Comparison of ENCODE assay signal across 20 cellular contexts in the genomic region with DNA sequence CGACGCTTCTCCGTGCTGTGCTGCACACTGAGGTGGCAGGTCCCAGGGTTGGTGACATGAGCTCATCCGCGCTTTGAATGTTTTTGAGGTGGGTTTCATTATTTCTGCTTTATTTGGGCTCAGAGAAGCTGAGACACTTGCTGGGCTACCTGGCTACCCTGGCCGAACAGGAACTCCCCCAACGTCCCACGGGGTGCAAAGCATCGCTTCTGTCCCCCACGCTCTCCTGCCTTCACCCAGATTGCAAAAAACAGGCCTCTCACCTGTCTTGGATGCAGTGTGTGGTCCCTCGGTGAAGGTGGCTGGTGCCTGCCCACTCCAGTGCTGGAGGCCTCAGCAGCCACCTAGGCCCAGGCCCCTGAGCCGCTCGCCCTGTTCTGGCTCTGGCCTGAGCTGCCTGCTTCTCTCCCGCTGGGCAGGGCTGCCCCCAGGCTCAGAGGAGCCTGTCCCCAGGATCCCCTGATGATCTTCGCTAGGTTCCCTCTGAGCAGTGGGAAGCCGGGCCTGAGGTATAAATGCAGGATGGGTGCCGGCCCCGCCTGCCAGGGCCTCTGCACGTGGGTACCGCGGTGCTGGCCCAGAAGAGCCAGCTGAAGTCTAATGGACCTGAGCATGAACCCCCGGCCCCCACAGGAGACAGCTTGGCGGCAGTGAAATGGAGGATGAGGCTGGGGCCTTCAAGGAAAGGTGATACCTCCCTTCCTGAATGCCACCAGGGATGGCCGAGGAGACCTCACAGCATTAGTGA. TPM values are rescaled to one million over a fixed set of nuclear protein-coding genes. Genes with fewer than 3 reads are reported as not detected.
DNase-seq lines count a peak whose midpoint lies in the region; ATAC-seq and TF ChIP-seq lines count a peak whose summit lies in the region.
"Had no signal": no experiment of that assay in that cellular context is flagged by ENCODE, and none has a peak within 500 bp of the region (broad histone marks: within the 10 kb centered on the region; RNA-seq: fewer than 3 reads in every experiment).

No MANE protein-coding gene starts in this region.

- no peak overlapping the region for H4K8ac ChIP-seq in IMR-90 (ENCODE audit: low read depth in 2 of 2, low read length in 2 of 2)
- H4K8ac ChIP-seq in neuronal stem cell (ENCODE audit: low read depth, low read length) = no peak overlapping the region

- ATAC-seq in IMR-90 (ENCODE audit: low read depth) (no peak), upper lobe of right lung (no peak), GM18861 (IDR thresholded peaks at IDR 0.05; ENCODE audit: unreplicated experiment) (no peak)
- ATAC-seq: GM12878 had no signal

- peaks cover 6% of the 10 kb centered on the region; the same call in 1 of the 2 replicates for H3K9me1 ChIP-seq in IMR-90 (ENCODE audit: insufficient read depth, low read length)

- no peak for TF ChIP-seq RAD21 in IMR-90 (IDR thresholded peaks at IDR 0.05; ENCODE audit: low read length)

- H3K36me3 ChIP-seq in IMR-90 (ENCODE audit: control insufficient read depth, insufficient read depth, low read length) (peaks cover under 1% of the 10 kb centered on the region; the same call in 1 of the 2 replicates), neuronal stem cell (replicated peaks in 1 of 2; ENCODE audit: control insufficient read depth in 2 of 2, insufficient read depth in 2 of 2, low read length in 2 of 2) (no peaks in the 10 kb centered on the region), upper lobe of right lung (no peaks in the 10 kb centered on the region)

- TF ChIP-seq CTCF in IMR-90 (conservative IDR thresholded peaks at IDR 0.05; ENCODE audit: low read depth, low read length) = no peak
- no peak for TF ChIP-seq CTCF in upper lobe of right lung (IDR thresholded peaks at IDR 0.05)

- H3K27ac ChIP-seq in IMR-90 (ENCODE audit: insufficient read depth, low read length) = no peak overlapping the region
- no peak overlapping the region for H3K27ac ChIP-seq in neuronal stem cell (replicated peaks; ENCODE audit: low read length)
- no peak overlapping the region for H3K27ac ChIP-seq in upper lobe of right lung

- H3K9me3 ChIP-seq in IMR-90 (ENCODE audit: control insufficient read depth, insufficient read depth, low read length) = no peaks in the 10 kb centered on the region
- no peaks in the 10 kb centered on the region for H3K9me3 ChIP-seq in neuronal stem cell (replicated peaks in 1 of 2; ENCODE audit: control insufficient read depth in 2 of 2, insufficient read depth in 1 of 2, low read depth in 1 of 2, low read length in 2 of 2)
- no peaks in the 10 kb centered on the region for H3K9me3 ChIP-seq in upper lobe of right lung
- H3K9me3 ChIP-seq: Caco-2 had no signal

- H2AK5ac ChIP-seq in IMR-90 (ENCODE audit: low read depth, low read length) (no peak overlapping the region), neuronal stem cell (ENCODE audit: low read depth, low read length) (peak overlapping the region; percentile 58)

- H3K23ac ChIP-seq in IMR-90 (ENCODE audit: low read depth, low read length) = no peak overlapping the region
- H3K23ac ChIP-seq in neuronal stem cell (ENCODE audit: low read depth, low read length, poor library complexity) = peak overlapping the region; percentile 21

- WGBS in IMR-90 (ENCODE audit: extremely low coverage in 2 of 2, insufficient read length in 1 of 2), 2 experiments = 86% methylated on average over 9 of the region's 24 CpGs; no CpG with 5 or more reads in 1 of the 2 experiments
- WGBS in neuronal stem cell (ENCODE audit: extremely low coverage in 2 of 2, insufficient read length in 2 of 2, insufficient replicate concordance in 1 of 2), 2 donors = no CpG with 5 or more reads among the region's 24 CpGs

- H2BK120ac ChIP-seq in IMR-90 (ENCODE audit: low read depth, low read length) (no peak overlapping the region), neuronal stem cell (ENCODE audit: low read depth, low read length) (no peak overlapping the region)

- H3K4me1 ChIP-seq in IMR-90 (ENCODE audit: control insufficient read depth, insufficient read depth, low read length) (peaks cover 18% of the 10 kb centered on the region), neuronal stem cell (ENCODE audit: control insufficient read depth in 2 of 2, insufficient read depth in 1 of 2, low read depth in 1 of 2, low read length in 2 of 2) (no peaks in the 10 kb centered on the region), upper lobe of right lung (peaks cover 7% of the 10 kb centered on the region)
- H3K4me1 ChIP-seq: Caco-2 had no signal

- H3K4me1 Mint-ChIP-seq in activated CD4-positive, alpha-beta memory T cell treated with anti-CD3 and anti-CD28 coated beads, Interleukin-2, amount 10 ng/mL, durations not matched to agents 7 days and 5 days = no peaks in the 10 kb centered on the region
- H3K4me1 Mint-ChIP-seq: IgD-negative memory B cell had no signal

- dilution Hi-C loops in IMR-90 (cut with HindIII; ENCODE audit: low sequenced_read_pairs, unreplicated experiment) = no loop called here

- BruUV-seq in IMR-90 (replicated peaks; lab: Mats Ljungman, UMichigan) = no TSS peak

- no peak overlapping the region for H3K27ac Mint-ChIP-seq in activated CD4-positive, alpha-beta memory T cell treated with anti-CD3 and anti-CD28 coated beads, Interleukin-2, amount 10 ng/mL, durations not matched to agents 7 days and 5 days
- H3K27ac Mint-ChIP-seq: IgD-negative memory B cell had no signal

- H3K4ac ChIP-seq in IMR-90 (ENCODE audit: low read depth, low read length) (no peak overlapping the region), neuronal stem cell (ENCODE audit: low read length) (no peak overlapping the region)

- POLR2A ChIA-PET in IMR-90 (lab: Charles Lee; ENCODE audit: unreplicated experiment) = no interaction called here
- POLR2A ChIA-PET in activated CD4-positive, alpha-beta memory T cell treated with anti-CD3 and anti-CD28 coated beads, Interleukin-2, amount 10 ng/mL, durations not matched to agents 7 days and 5 days (lab: Charles Lee) = no interaction called here

- CTCF ChIA-PET in IMR-90 (lab: Yijun Ruan, JAX) = no interaction called here
- CTCF ChIA-PET in activated CD4-positive, alpha-beta memory T cell treated with anti-CD3 and anti-CD28 coated beads, Interleukin-2, amount 10 ng/mL, durations not matched to agents 7 days and 5 days (lab: Charles Lee) = no interaction called here

- no peak for TF ChIP-seq POLR2A in IMR-90 (IDR thresholded peaks at IDR 0.05; ENCODE audit: low read depth, low read length)

- no peak overlapping the region for H3K9ac ChIP-seq in IMR-90 (ENCODE audit: low read depth, low read length)
- H3K9ac ChIP-seq in neuronal stem cell (ENCODE audit: low read depth, low read length, poor library complexity) = no peak overlapping the region

- no peaks in the 10 kb centered on the region for H3K79me1 ChIP-seq in IMR-90 (ENCODE audit: low read depth in 1 of 2, low read length in 2 of 2)
- no peaks in the 10 kb centered on the region for H3K79me1 ChIP-seq in neuronal stem cell (ENCODE audit: low read depth, low read length)

- H3K56ac ChIP-seq in IMR-90 (ENCODE audit: extremely low read depth, insufficient read depth, low read length) = no peak overlapping the region

- no peak overlapping the region for H2BK20ac ChIP-seq in IMR-90 (ENCODE audit: low read depth, low read length)

- no peak overlapping the region for H2BK15ac ChIP-seq in IMR-90 (ENCODE audit: low read depth, low read length)
- H2BK15ac ChIP-seq in neuronal stem cell (ENCODE audit: low read length) = no peak overlapping the region

- H3K9me3 Mint-ChIP-seq in activated CD4-positive, alpha-beta memory T cell treated with anti-CD3 and anti-CD28 coated beads, Interleukin-2, amount 10 ng/mL, durations not matched to agents 7 days and 5 days = no peaks in the 10 kb centered on the region
- H3K9me3 Mint-ChIP-seq: IgD-negative memory B cell had no signal

- H4K5ac ChIP-seq in IMR-90 (ENCODE audit: low read depth, low read length) = no peak overlapping the region

- intact Hi-C loops in IMR-90 (cut with micrococcal nuclease) (no loop called here), upper lobe of right lung (cut with DNase I) (no loop called here)

- no peaks in the 10 kb centered on the region for H4K20me1 ChIP-seq in IMR-90 (ENCODE audit: insufficient read depth, low read length)

- DNase-seq in IMR-90 (no peak), ecto neural progenitor cell (ENCODE audit: low spot score) (peak; percentile 25), neuronal stem cell (ENCODE audit: low spot score) (no peak), upper lobe of right lung (peak; percentile 55), cerebellar cortex (ENCODE audit: low spot score) (no peak)
- DNase-seq in activated CD4-positive, alpha-beta memory T cell treated with anti-CD3 and anti-CD28 coated beads, Interleukin-2, amount 10 ng/mL, durations not matched to agents 7 days and 5 days = no peak
- DNase-seq: AML-193, DMS53, HCEC 1CT, NCI-H1417, NCI-H1930, NCI-H2171 treated with DMSO at 0.1 percent for 48 hours, NCI-H82 had no signal

- H2BK12ac ChIP-seq in neuronal stem cell (ENCODE audit: low read length) = no peak overlapping the region

- no peak overlapping the region for H3K4me3 ChIP-seq in IMR-90 (ENCODE audit: insufficient read depth, low read depth, low read length)
- H3K4me3 ChIP-seq in neuronal stem cell (ENCODE audit: low read length in 2 of 2) = no peak overlapping the region
- no peak overlapping the region for H3K4me3 ChIP-seq in upper lobe of right lung
- H3K4me3 ChIP-seq: GM12878 had no signal

- H3K18ac ChIP-seq in IMR-90 (ENCODE audit: low read depth, low read length) = no peak overlapping the region
- peak overlapping the region; percentile 73 for H3K18ac ChIP-seq in neuronal stem cell (ENCODE audit: low read length)

- H3K36me3 Mint-ChIP-seq in activated CD4-positive, alpha-beta memory T cell treated with anti-CD3 and anti-CD28 coated beads, Interleukin-2, amount 10 ng/mL, durations not matched to agents 7 days and 5 days (ENCODE audit: low read depth) = no peaks in the 10 kb centered on the region
- H3K36me3 Mint-ChIP-seq: IgD-negative memory B cell had no signal

- peak overlapping the region; percentile 15 for H2AFZ ChIP-seq in IMR-90 (replicated peaks; ENCODE audit: low read length, poor library complexity)
- no peak overlapping the region for H2AFZ ChIP-seq in neuronal stem cell (ENCODE audit: low read length)

- H3K4me2 ChIP-seq in IMR-90 (ENCODE audit: low read depth, low read length) = no peak overlapping the region
- no peak overlapping the region for H3K4me2 ChIP-seq in neuronal stem cell (ENCODE audit: insufficient read depth, low read length, poor library complexity, severe bottlenecking)

- peaks cover 21% of the 10 kb centered on the region for H3K27me3 ChIP-seq in IMR-90 (ENCODE audit: control insufficient read depth, insufficient read depth, low read length)
- H3K27me3 ChIP-seq in neuronal stem cell (ENCODE audit: control insufficient read depth in 3 of 3, insufficient read depth in 3 of 3, low read depth in 1 of 3, low read length in 3 of 3) = peaks cover 0 to 39% (median 0%) of the 10 kb centered on the region in 3 experiments
- peaks cover 14% of the 10 kb centered on the region for H3K27me3 ChIP-seq in upper lobe of right lung

- H4K91ac ChIP-seq in IMR-90 (ENCODE audit: insufficient read depth, low read depth, low read length) (no peak overlapping the region), neuronal stem cell (ENCODE audit: low read depth, low read length, poor library complexity) (no peak overlapping the region)

- H2BK5ac ChIP-seq in IMR-90 (ENCODE audit: low read depth, low read length, poor library complexity, severe bottlenecking) (no peak overlapping the region), neuronal stem cell (ENCODE audit: low read length) (no peak overlapping the region)

- H3K27me3 Mint-ChIP-seq in activated CD4-positive, alpha-beta memory T cell treated with anti-CD3 and anti-CD28 coated beads, Interleukin-2, amount 10 ng/mL, durations not matched to agents 7 days and 5 days = peaks cover 9% of the 10 kb centered on the region

- no peak overlapping the region for H3K4me3 Mint-ChIP-seq in activated CD4-positive, alpha-beta memory T cell treated with anti-CD3 and anti-CD28 coated beads, Interleukin-2, amount 10 ng/mL, durations not matched to agents 7 days and 5 days
- H3K4me3 Mint-ChIP-seq: IgD-negative memory B cell had no signal

- H2AK9ac ChIP-seq in IMR-90 (replicated peaks; ENCODE audit: low read depth, low read length, poor library complexity) = peak overlapping the region; percentile 19

- in situ Hi-C loops in IMR-90 (cut with MboI; ENCODE audit: low sequenced_read_pairs) = no loop called here

- H3K14ac ChIP-seq in IMR-90 (replicated peaks; ENCODE audit: low read depth, low read length) (no peak overlapping the region), neuronal stem cell (ENCODE audit: low read length) (no peak overlapping the region)

RNA-seq across cellular contexts. Expression of gene MRGPRD, which starts 15.8 kb away (rescaled TPM):
- total RNA-seq in IMR-90 (2012; rRNA removed) (not detected in 2 replicates), upper lobe of right lung (not detected)
- not detected in 2 replicates for polyA plus RNA-seq in IMR-90 (2012; rRNA removed)
- polyA plus RNA-seq in IMR-90 (2012; cell fraction: cytosol; rRNA removed) = not detected in 2 replicates
- not detected in 2 replicates for polyA plus RNA-seq in IMR-90 (2012; cell fraction: nucleus; rRNA removed; ENCODE audit: low replicate concordance)
- polyA plus RNA-seq in neuronal stem cell (2013, experiment 1 of 2) = 0.04 TPM
- polyA plus RNA-seq in neuronal stem cell (2013, experiment 2 of 2) = not detected
- total RNA-seq in activated CD4-positive, alpha-beta memory T cell treated with anti-CD3 and anti-CD28 coated beads, Interleukin-2, amount 10 ng/mL, durations not matched to agents 7 days and 5 days = not detected
- total RNA-seq: Caco-2, GM12878, HT-29, LHCN-M2, NCI-H460 had no signal
- polyA plus RNA-seq: GM12878, IgD-negative memory B cell had no signal

RNA-seq across cellular contexts. Expression of gene MRGPRF, which starts 16.5 kb away (rescaled TPM):
- 5.8 and 6.3 TPM in 2 replicates for total RNA-seq in IMR-90 (2012; rRNA removed)
- polyA plus RNA-seq in IMR-90 (2012; rRNA removed) = 27.3 and 28.8 TPM in 2 replicates
- polyA plus RNA-seq in IMR-90 (2012; cell fraction: cytosol; rRNA removed) = 27.9 and 54.6 TPM in 2 replicates
- polyA plus RNA-seq in IMR-90 (2012; cell fraction: nucleus; rRNA removed; ENCODE audit: low replicate concordance) = 17.5 and 36.2 TPM in 2 replicates
- 2.2 TPM for polyA plus RNA-seq in neuronal stem cell (2013, experiment 1 of 2)
- 2.0 TPM for polyA plus RNA-seq in neuronal stem cell (2013, experiment 2 of 2)
- total RNA-seq in upper lobe of right lung = 13.2 TPM
- total RNA-seq in activated CD4-positive, alpha-beta memory T cell treated with anti-CD3 and anti-CD28 coated beads, Interleukin-2, amount 10 ng/mL, durations not matched to agents 7 days and 5 days = not detected
- total RNA-seq: GM12878, NCI-H460 had no signal
- polyA plus RNA-seq: GM12878, IgD-negative memory B cell had no signal

RNA-seq across cellular contexts. Expression of gene TPCN2, which starts 52.2 kb away (rescaled TPM):
- total RNA-seq in IMR-90 (2012; rRNA removed) (3.1 and 3.4 TPM in 2 replicates), upper lobe of right lung (16.6 TPM)
- 6.9 and 8.0 TPM in 2 replicates for polyA plus RNA-seq in IMR-90 (2012; rRNA removed)
- polyA plus RNA-seq in IMR-90 (2012; cell fraction: cytosol; rRNA removed) = 5.9 and 7.4 TPM in 2 replicates
- polyA plus RNA-seq in IMR-90 (2012; cell fraction: nucleus; rRNA removed; ENCODE audit: low replicate concordance) = 41.5 and 56.5 TPM in 2 replicates
- polyA plus RNA-seq in neuronal stem cell (2013, experiment 1 of 2) = 4.3 TPM
- polyA plus RNA-seq in neuronal stem cell (2013, experiment 2 of 2) = 4.3 TPM
- total RNA-seq in activated CD4-positive, alpha-beta memory T cell treated with anti-CD3 and anti-CD28 coated beads, Interleukin-2, amount 10 ng/mL, durations not matched to agents 7 days and 5 days = 10 to 100 TPM; 25.8 to 26.0 TPM

Comparison
In these comparisons a context has a peak if more than half of its experiments do, and no peak if none do; other contexts are left out.
1. DNase-seq: peak in ecto neural progenitor cell (single experiment) and upper lobe of right lung (single experiment); none in IMR-90 (single experiment), neuronal stem cell (single experiment), activated CD4-positive, alpha-beta memory T cell treated with anti-CD3 and anti-CD28 coated beads, Interleukin-2, amount 10 ng/mL, durations not matched to agents 7 days and 5 days (single experiment) and cerebellar cortex (single experiment).